9 cellular contexts compared by ENCODE assay signal in genomic region chr5:154196955-154197652, GRCh38. TPM values are rescaled to one million over a fixed set of nuclear protein-coding genes. Genes with fewer than 3 reads are reported as not detected.
A peak's percentile ranks its signal among the peaks of the same experiment; 100 is the strongest.
DNase-seq lines count a peak whose midpoint lies in the region; ATAC-seq and TF ChIP-seq lines count a peak whose summit lies in the region.
"Had no signal": no experiment of that assay in that cellular context is flagged by ENCODE, and none has a peak within 500 bp of the region (broad histone marks: within the 10 kb centered on the region; RNA-seq: fewer than 3 reads in every experiment).

No MANE protein-coding gene starts in this region.

- no peak overlapping the region for H3K4me3 Mint-ChIP-seq in MCF 10A (ENCODE audit: unreplicated experiment)
- peak overlapping the region; percentile 74 for H3K4me3 Mint-ChIP-seq in natural killer cell treated with Interleukin-12 subunit alpha and Interleukin-12 subunit beta and Interleukin-15 and Interleukin-18, amount 100 ng/mL, for 72 hours

- H3K27me3 ChIP-seq in breast epithelium: no peaks in the 10 kb centered on the region

- no peak for ATAC-seq in natural killer cell treated with Interleukin-12 subunit alpha and Interleukin-12 subunit beta and Interleukin-15 and Interleukin-18, amount 100 ng/mL, for 72 hours
- no peak for ATAC-seq in GM18907 (IDR thresholded peaks at IDR 0.05; ENCODE audit: unreplicated experiment)

- intact Hi-C loops in MCF 10A (cut with micrococcal nuclease) (loop anchor here (1.0 kb wide), 1 partner anchor 198 kb away; no protein-coding TSS in a partner anchor), breast epithelium (cut with DNase I; ENCODE audit: low total_unique reads) (loop anchor here (10.0 kb wide), 1 partner anchor 198 kb away; no protein-coding TSS in a partner anchor)

- DNase-seq in MCF 10A (ENCODE audit: unreplicated experiment) (peak; percentile 35), breast epithelium (ENCODE audit: low spot score in 2 of 2) (no peak), NCI-H446 treated with DMSO at 0.1 percent for 48 hours (lab: John Stamatoyannopoulos, UW) (peak; percentile 30), dermis blood vessel endothelial cell (peak; percentile 46), HuH-7.5 (ENCODE audit: low spot score) (no peak)
- DNase-seq in natural killer cell treated with Interleukin-12 subunit alpha and Interleukin-12 subunit beta and Interleukin-15 and Interleukin-18, amount 100 ng/mL, for 72 hours (ENCODE audit: low spot score): no peak
- no peak for DNase-seq in activated CD4-positive, CD25-positive, alpha-beta regulatory T cell treated with anti-CD3 and anti-CD28 coated beads, Interleukin-2, amount 50 U/mL, for 72 hours

- peaks cover 53% of the 10 kb centered on the region for H3K4me1 Mint-ChIP-seq in MCF 10A (ENCODE audit: insufficient read depth, unreplicated experiment)
- peaks cover 52 to 57% of the 10 kb centered on the region in 2 donors for H3K4me1 Mint-ChIP-seq in natural killer cell treated with Interleukin-12 subunit alpha and Interleukin-12 subunit beta and Interleukin-15 and Interleukin-18, amount 100 ng/mL, for 72 hours (ENCODE audit: low read depth in 2 of 2)

- H3K4me3 ChIP-seq in breast epithelium: peak overlapping the region in 1 of 3 donors; percentile 7
- H3K4me3 ChIP-seq: HAP-1 had no signal

- H3K27me3 Mint-ChIP-seq in MCF 10A (ENCODE audit: insufficient read depth, unreplicated experiment): no peaks in the 10 kb centered on the region
- no peaks in the 10 kb centered on the region for H3K27me3 Mint-ChIP-seq in natural killer cell treated with Interleukin-12 subunit alpha and Interleukin-12 subunit beta and Interleukin-15 and Interleukin-18, amount 100 ng/mL, for 72 hours

- H3K9me3 ChIP-seq in breast epithelium: no peaks in the 10 kb centered on the region
- H3K9me3 ChIP-seq: HAP-1 had no signal

- peak; percentile 20 for TF ChIP-seq CTCF in MCF 10A (IDR thresholded peaks at IDR 0.05; ENCODE audit: unreplicated experiment)
- TF ChIP-seq CTCF in breast epithelium (IDR thresholded peaks at IDR 0.05): no peak

- H3K36me3 Mint-ChIP-seq in MCF 10A (ENCODE audit: insufficient read depth, unreplicated experiment): peaks cover 7% of the 10 kb centered on the region
- H3K36me3 Mint-ChIP-seq in natural killer cell treated with Interleukin-12 subunit alpha and Interleukin-12 subunit beta and Interleukin-15 and Interleukin-18, amount 100 ng/mL, for 72 hours: peaks cover 4% of the 10 kb centered on the region

- CTCF ChIA-PET in MCF 10A (lab: Yijun Ruan, JAX): interaction anchor here (0.6 to 14.2 kb wide), 42 partner anchors 9 to 1692 kb away, joined by 3 to 198 read pairs (median 4); no protein-coding TSS in a partner anchor

- no peaks in the 10 kb centered on the region for H3K9me3 Mint-ChIP-seq in MCF 10A (ENCODE audit: unreplicated experiment)
- no peaks in the 10 kb centered on the region for H3K9me3 Mint-ChIP-seq in natural killer cell treated with Interleukin-12 subunit alpha and Interleukin-12 subunit beta and Interleukin-15 and Interleukin-18, amount 100 ng/mL, for 72 hours

- H3K36me3 ChIP-seq in breast epithelium: no peaks in the 10 kb centered on the region
- H3K36me3 ChIP-seq: HAP-1 had no signal

- POLR2A ChIA-PET in MCF 10A (lab: Yijun Ruan, JAX): interaction anchor here (0.6 to 1.3 kb wide), 8 partner anchors 8 to 907 kb away, joined by 3 to 6 read pairs (median 3); no protein-coding TSS in a partner anchor

- TF ChIP-seq POLR2A in breast epithelium (IDR thresholded peaks at IDR 0.05): no peak

- H3K4me1 ChIP-seq in breast epithelium: peaks cover 4 to 12% of the 10 kb centered on the region in 2 donors

- H3K27ac Mint-ChIP-seq in MCF 10A (ENCODE audit: low read depth, unreplicated experiment): no peak overlapping the region
- H3K27ac Mint-ChIP-seq in natural killer cell treated with Interleukin-12 subunit alpha and Interleukin-12 subunit beta and Interleukin-15 and Interleukin-18, amount 100 ng/mL, for 72 hours: peak overlapping the region; percentile 47 to 71

- no TSS peak for BruUV-seq in MCF 10A (replicated peaks; lab: Mats Ljungman, UMichigan)

- no peak overlapping the region for H3K27ac ChIP-seq in breast epithelium

RNA-seq across cellular contexts. Expression of gene GALNT10, which starts 6.6 kb away (rescaled TPM):
- total RNA-seq in MCF 10A (2022) (46.8 and 57.4 TPM in 2 replicates), breast epithelium (10 to 100 TPM; 32.8 to 67.2 (median 34.1) TPM), dermis blood vessel endothelial cell (38.8 and 50.1 TPM in 2 replicates)
- total RNA-seq in natural killer cell treated with Interleukin-12 subunit alpha and Interleukin-12 subunit beta and Interleukin-15 and Interleukin-18, amount 100 ng/mL, for 72 hours: 10 to 100 TPM; 32.2 to 44.1 TPM

Comparison
In these comparisons a context has a peak if more than half of its experiments do, and no peak if none do; other contexts are left out.
1. DNase-seq: peak in MCF 10A (single experiment), NCI-H446 treated with DMSO at 0.1 percent for 48 hours (single experiment) and dermis blood vessel endothelial cell (single experiment); none in breast epithelium (0 of 2), natural killer cell treated with Interleukin-12 subunit alpha and Interleukin-12 subunit beta and Interleukin-15 and Interleukin-18, amount 100 ng/mL, for 72 hours (single experiment), HuH-7.5 (single experiment) and activated CD4-positive, CD25-positive, alpha-beta regulatory T cell treated with anti-CD3 and anti-CD28 coated beads, Interleukin-2, amount 50 U/mL, for 72 hours (single experiment).